In genomic region chr16:85331685-85332084, GRCh38 we compare ENCODE assay signal across 20 cellular contexts.
DNase-seq lines count a peak whose midpoint lies in the region; ATAC-seq, FAIRE-seq and TF ChIP-seq lines count a peak whose summit lies in the region.
"Had no signal": no experiment of that assay in that cellular context is flagged by ENCODE, and none has a peak within 500 bp of the region (broad histone marks: within the 10 kb centered on the region; RNA-seq: fewer than 3 reads in every experiment).

No MANE protein-coding gene starts in this region.

- TF ChIP-seq EP300 in K562 (IDR thresholded peaks at IDR 0.05; ENCODE audit: low read length) = no peak

- intact Hi-C loops in MCF 10A (cut with micrococcal nuclease) (loop anchor here (2.0 kb wide), 1 partner anchor 57 kb away; no protein-coding TSS in a partner anchor), breast epithelium (cut with DNase I; ENCODE audit: low total_unique reads) (no loop called here), K562 (cut with micrococcal nuclease) (loop anchor here (2.0 to 10.0 kb wide), 2 partner anchors 15 to 233 kb away; no protein-coding TSS in a partner anchor), mucosa of descending colon (cut with DNase I, micrococcal nuclease) (no loop called here), lower leg skin (cut with DNase I; ENCODE audit: low total_unique reads) (no loop called here)

- H3K9me3 Mint-ChIP-seq in MCF 10A (ENCODE audit: unreplicated experiment) = no peaks in the 10 kb centered on the region

- in situ Hi-C loops in K562 (cut with MboI) (no loop called here), GM13977 (cut with MboI; ENCODE audit: low pct_unique_long_range_greater_than_20kb, low sequenced_read_pairs, unreplicated experiment) (no loop called here)

- H3K36me3 ChIP-seq in breast epithelium = no peaks in the 10 kb centered on the region
- H3K36me3 ChIP-seq in K562 (ENCODE audit: control insufficient read depth, insufficient read depth, low read length) = no peaks in the 10 kb centered on the region; the same call in 2 of the 3 replicates
- no peaks in the 10 kb centered on the region for H3K36me3 ChIP-seq in mucosa of descending colon (ENCODE audit: low read depth)
- H3K36me3 ChIP-seq: MG63 had no signal

- H3K27ac Mint-ChIP-seq in MCF 10A (ENCODE audit: low read depth, unreplicated experiment) = no peak overlapping the region
- H3K27ac Mint-ChIP-seq: B cell; CD4-positive, CD25-positive, alpha-beta regulatory T cell had no signal

- H3K27me3 Mint-ChIP-seq in MCF 10A (ENCODE audit: insufficient read depth, unreplicated experiment) = no peaks in the 10 kb centered on the region

- no peak overlapping the region for H3K4me3 Mint-ChIP-seq in MCF 10A (ENCODE audit: unreplicated experiment)
- H3K4me3 Mint-ChIP-seq: B cell; CD4-positive, CD25-positive, alpha-beta regulatory T cell had no signal

- H3K27me3 ChIP-seq in breast epithelium (no peaks in the 10 kb centered on the region), K562 (ENCODE audit: control insufficient read depth in 2 of 2, insufficient read depth in 2 of 2, low read length in 2 of 2) (no peaks in the 10 kb centered on the region)
- H3K27me3 ChIP-seq: MG63 had no signal

- H3K4me3 ChIP-seq in breast epithelium (no peak overlapping the region), K562 (no peak overlapping the region), mucosa of descending colon (no peak overlapping the region), lower leg skin (ENCODE audit: low read depth, poor library complexity, severe bottlenecking) (no peak overlapping the region)
- H3K4me3 ChIP-seq: MG63, SK-N-MC had no signal

- TF ChIP-seq CTCF in MCF 10A (IDR thresholded peaks at IDR 0.05; ENCODE audit: unreplicated experiment) (no peak), breast epithelium (IDR thresholded peaks at IDR 0.05) (no peak), K562 (IDR thresholded peaks at IDR 0.05 in 2 of 3, conservative IDR thresholded peaks at IDR 0.05 in 1 of 3; ENCODE audit: insufficient read depth in 2 of 3, low read depth in 1 of 3, low read length in 3 of 3) (no peak), mucosa of descending colon (IDR thresholded peaks at IDR 0.05) (no peak), lower leg skin (IDR thresholded peaks at IDR 0.05) (no peak), GM13977 (IDR thresholded peaks at IDR 0.05; ENCODE audit: extremely low read depth, insufficient read depth, missing control alignments) (no peak)

- DNase-seq in MCF 10A (ENCODE audit: unreplicated experiment) (peak; percentile 52), breast epithelium (ENCODE audit: low spot score in 2 of 2) (no peak), K562 (ENCODE audit: extremely low read depth in 1 of 4, low spot score in 3 of 4) (peak in 2 of 4 experiments; percentile 47 to 62), mucosa of descending colon (peak; percentile 74 to 82 (median 80)), GDM1 (lab: John Stamatoyannopoulos, UW) (no peak), lower leg skin (ENCODE audit: low spot score in 2 of 2) (no peak), GM13977 (ENCODE audit: low spot score) (no peak)
- DNase-seq: Caco-2; CD4-positive, CD25-positive, alpha-beta regulatory T cell; DMS153; KG1; MG63; NCI-H1092; NCI-H1694; NCI-H526 treated with DMSO at 0.1 percent for 48 hours had no signal

- H3K27ac ChIP-seq in breast epithelium = no peak overlapping the region
- peak overlapping the region; percentile 2; the same call in 1 of the 3 replicates for H3K27ac ChIP-seq in K562 (ENCODE audit: extremely low read depth, low read depth, low read length)
- H3K27ac ChIP-seq: 22Rv1, SK-N-MC had no signal

- no peak overlapping the region for H3K4me2 ChIP-seq in K562 (ENCODE audit: insufficient read depth, low read length)

- H3K79me2 ChIP-seq in K562 (ENCODE audit: control insufficient read depth, insufficient read depth, low read length) = peaks cover 20% of the 10 kb centered on the region

- no peaks in the 10 kb centered on the region for H3K9me1 ChIP-seq in K562 (ENCODE audit: control insufficient read depth, insufficient read depth, low read length)

- H3K4me1 ChIP-seq in breast epithelium (peaks cover 8 to 10% of the 10 kb centered on the region in 2 donors), K562 (replicated peaks in 1 of 2; ENCODE audit: control insufficient read depth in 2 of 2, insufficient read depth in 2 of 2, low read length in 2 of 2) (peaks cover 65 to 87% of the 10 kb centered on the region in 2 experiments), mucosa of descending colon (ENCODE audit: low read depth) (peaks cover 68% of the 10 kb centered on the region)

- H2AFZ ChIP-seq in K562 (ENCODE audit: low read depth, low read length) = no peak overlapping the region

- POLR2A ChIA-PET in MCF 10A (lab: Yijun Ruan, JAX) = interaction anchor here (0.9 to 1.8 kb wide), 2 partner anchors 11 to 19 kb away, joined by 4 to 6 read pairs; no protein-coding TSS in a partner anchor
- POLR2A ChIA-PET in K562 (lab: Yijun Ruan, JAX) = interaction anchor here (0.5 kb wide), 1 partner anchor 13 kb away, joined by 3 read pairs; no protein-coding TSS in a partner anchor

- WGBS in K562 (ENCODE audit: insufficient coverage, low coverage, missing lambda C conversion rate) = 41% methylated on average over 7 of the region's 7 CpGs
- 28 to 62% methylated on average over 7 of the region's 7 CpGs for WGBS in lower leg skin, 2 donors

- peaks cover 6% of the 10 kb centered on the region for H3K4me1 Mint-ChIP-seq in MCF 10A (ENCODE audit: insufficient read depth, unreplicated experiment)

- no peaks in the 10 kb centered on the region for H3K9me3 ChIP-seq in breast epithelium
- no peaks in the 10 kb centered on the region for H3K9me3 ChIP-seq in K562 (replicated peaks; ENCODE audit: control insufficient read depth, insufficient read depth, low read depth, low read length)
- H3K9me3 ChIP-seq in mucosa of descending colon = no peaks in the 10 kb centered on the region
- H3K9me3 ChIP-seq: Caco-2, MG63 had no signal

- no peaks in the 10 kb centered on the region for H4K20me1 ChIP-seq in K562 (replicated peaks; ENCODE audit: control insufficient read depth, insufficient read depth, low read length)

- peak overlapping the region in 1 of 2 experiments; percentile 67; a peak in 1 of 4 replicates for H3K9ac ChIP-seq in K562 (ENCODE audit: insufficient read depth in 1 of 2, low read depth in 2 of 2, low read length in 2 of 2)

- peaks cover 4% of the 10 kb centered on the region for H3K36me3 Mint-ChIP-seq in MCF 10A (ENCODE audit: insufficient read depth, unreplicated experiment)
- H3K36me3 Mint-ChIP-seq: CD4-positive, CD25-positive, alpha-beta regulatory T cell had no signal

- TF ChIP-seq POLR2A in breast epithelium (IDR thresholded peaks at IDR 0.05) = no peak
- TF ChIP-seq POLR2A in K562 (conservative IDR thresholded peaks at IDR 0.05) = no peak
- no peak for TF ChIP-seq POLR2A in lower leg skin (IDR thresholded peaks at IDR 0.05)

- ATAC-seq in K562 (no peak), mucosa of descending colon (peak; percentile 51), HG03039 (IDR thresholded peaks at IDR 0.05; ENCODE audit: unreplicated experiment) (no peak)
- ATAC-seq: Right ventricle myocardium inferior had no signal

- CTCF ChIA-PET in MCF 10A (lab: Yijun Ruan, JAX) = interaction anchor here (0.5 to 0.7 kb wide), 2 partner anchors 19 to 54 kb away, joined by 3 read pairs; no protein-coding TSS in a partner anchor
- CTCF ChIA-PET in K562 (lab: Yijun Ruan, JAX; ENCODE audit: low intra/inter-chr PET ratio) = no interaction called here

- no peak for TF ChIP-seq RAD21 in K562 (CRISPR knock-in tag; conservative IDR thresholded peaks at IDR 0.05 in 1 of 2, IDR thresholded peaks at IDR 0.05 in 1 of 2)

- no TSS peak for BruUV-seq in MCF 10A (replicated peaks; lab: Mats Ljungman, UMichigan)
- no TSS peak for BruUV-seq in K562 (replicated peaks; lab: Mats Ljungman, UMichigan)

- no peak for FAIRE-seq in K562 (lab: Jason Lieb, UNC)

TF ChIP-seq in K562, 482 proteins besides CTCF, POLR2A, EP300 and RAD21 (continues in another document):
- TF ChIP-seq ZNF263 (CRISPR knock-in tag; IDR thresholded peaks at IDR 0.05; ENCODE audit: borderline replicate concordance) (peak; percentile 68; the same call in 1 of the 2 replicates), JUN (IDR thresholded peaks at IDR 0.05; ENCODE audit: borderline replicate concordance, low read depth, low read length) (peak; percentile 63; the same call in 1 of the 2 replicates), JUN (CRISPR knock-in tag; IDR thresholded peaks at IDR 0.05; ENCODE audit: borderline replicate concordance) (no peak), TBP (optimal IDR thresholded peaks at IDR 0.05; ENCODE audit: low read depth, low read length) (peak; percentile 42), JUND (IDR thresholded peaks at IDR 0.05; ENCODE audit: borderline replicate concordance, low read depth, low read length) (peak; percentile 80), JUND (tag; IDR thresholded peaks at IDR 0.05; ENCODE audit: borderline replicate concordance, low read depth, low read length) (peak; percentile 51; the same call in 1 of the 3 replicates), NRF1 (conservative IDR thresholded peaks at IDR 0.05 in 1 of 2, IDR thresholded peaks at IDR 0.05 in 1 of 2) (peak in 1 of 2 experiments; percentile 28; a peak in 1 of 4 replicates), GATAD2B (IDR thresholded peaks at IDR 0.05; ENCODE audit: borderline replicate concordance) (no peak), THAP12 (CRISPR knock-in tag; IDR thresholded peaks at IDR 0.05) (no peak), FOSL1 (tag; conservative IDR thresholded peaks at IDR 0.05) (peak; percentile 51; the same call in 1 of the 2 replicates)

Comparison
In these comparisons a context has a peak if more than half of its experiments do, and no peak if none do; other contexts are left out.
1. DNase-seq: peak in MCF 10A (single experiment) and mucosa of descending colon (3 of 3); none in breast epithelium (0 of 2), GDM1 (single experiment), lower leg skin (0 of 2) and GM13977 (single experiment).
2. intact Hi-C loops: an anchor here in MCF 10A (2.0 kb wide) and K562 (2.0 to 10.0 kb wide); none called in breast epithelium, mucosa of descending colon and lower leg skin.